ENCODE assay signal across 10 cellular contexts in the genomic region with DNA sequence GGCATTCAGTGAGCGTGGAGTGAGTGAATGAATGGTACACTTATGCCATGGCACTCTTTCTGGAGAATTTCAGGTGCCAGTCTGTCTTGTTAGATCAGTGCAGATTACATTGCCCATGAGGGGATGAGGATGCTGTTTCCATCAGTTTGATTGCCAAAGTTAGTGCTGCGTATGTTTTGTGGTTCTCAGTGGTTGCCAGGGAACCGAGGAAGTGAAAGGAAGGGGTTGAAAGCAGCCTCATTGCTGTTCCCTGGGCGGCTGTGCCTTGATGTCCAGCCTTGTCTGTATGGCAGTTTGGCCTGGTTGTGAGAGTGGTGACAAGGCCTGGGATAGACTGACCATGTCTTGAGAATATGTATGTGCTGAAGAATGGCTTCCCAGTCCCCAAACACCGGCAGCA. TPM values are rescaled to one million over a fixed set of nuclear protein-coding genes. Genes with fewer than 3 reads are reported as not detected.
DNase-seq lines count a peak whose midpoint lies in the region; FAIRE-seq and TF ChIP-seq lines count a peak whose summit lies in the region.
"Had no signal": no experiment of that assay in that cellular context is flagged by ENCODE, and none has a peak within 500 bp of the region (broad histone marks: within the 10 kb centered on the region; RNA-seq: fewer than 3 reads in every experiment).

No MANE protein-coding gene starts in this region.

- H3K36me3 Mint-ChIP-seq in T-helper 1 cell treated with Interleukin-12 subunit alpha and Interleukin-12 subunit beta and Interleukin-4 antibody, amounts not matched to agents 30 μg/mL and 1 μg/mL, for 36 hours (ENCODE audit: low read depth): peaks cover 13% of the 10 kb centered on the region

- peak; percentile 5 for FAIRE-seq in GM18507 (lab: Jason Lieb, UNC)
- FAIRE-seq: bronchial epithelial cell had no signal

- H3K4me3 ChIP-seq in right atrium auricular region (no peak overlapping the region), skin epidermis (no peak overlapping the region), foreskin fibroblast (ENCODE audit: low read depth in 1 of 2, low read length in 2 of 2) (no peak overlapping the region)

- H3K36me3 ChIP-seq in right atrium auricular region: no peaks in the 10 kb centered on the region

- intact Hi-C loops in posterior cingulate gyrus (cut with DNase I): no loop called here

- DNase-seq in GM18507 (ENCODE audit: extremely low spot score, insufficient read length, low read depth) (no peak), right atrium auricular region (ENCODE audit: low spot score) (peak; percentile 72), foreskin fibroblast (no peak), posterior cingulate gyrus (no peak), DMS 273 treated with DMSO at 0.1 percent for 48 hours (lab: John Stamatoyannopoulos, UW) (no peak), epidermal melanocyte (ENCODE audit: insufficient read length, low spot score) (no peak)
- DNase-seq: SHP77 had no signal

- H3K4me3 Mint-ChIP-seq in T-helper 1 cell treated with Interleukin-12 subunit alpha and Interleukin-12 subunit beta and Interleukin-4 antibody, amounts not matched to agents 30 μg/mL and 1 μg/mL, for 36 hours: no peak overlapping the region

- peaks cover 0 to 81% of the 10 kb centered on the region in 2 donors for H3K4me1 ChIP-seq in right atrium auricular region

- H3K27me3 Mint-ChIP-seq in T-helper 1 cell treated with Interleukin-12 subunit alpha and Interleukin-12 subunit beta and Interleukin-4 antibody, amounts not matched to agents 30 μg/mL and 1 μg/mL, for 36 hours (ENCODE audit: low read depth): no peaks in the 10 kb centered on the region

- peaks cover 50% of the 10 kb centered on the region for H3K4me1 Mint-ChIP-seq in T-helper 1 cell treated with Interleukin-12 subunit alpha and Interleukin-12 subunit beta and Interleukin-4 antibody, amounts not matched to agents 30 μg/mL and 1 μg/mL, for 36 hours (ENCODE audit: low read depth)

- H3K9me3 Mint-ChIP-seq in T-helper 1 cell treated with Interleukin-12 subunit alpha and Interleukin-12 subunit beta and Interleukin-4 antibody, amounts not matched to agents 30 μg/mL and 1 μg/mL, for 36 hours: no peaks in the 10 kb centered on the region

- TF ChIP-seq CTCF in right atrium auricular region (IDR thresholded peaks at IDR 0.05): no peak
- TF ChIP-seq CTCF in foreskin fibroblast (IDR thresholded peaks at IDR 0.05; ENCODE audit: low read depth, low read length): no peak

- no peaks in the 10 kb centered on the region for H3K27me3 ChIP-seq in right atrium auricular region

- H3K9me3 ChIP-seq in right atrium auricular region: no peaks in the 10 kb centered on the region

- H3K27ac ChIP-seq in right atrium auricular region (peak overlapping the region; percentile 95 to 99), skin epidermis (peak overlapping the region in 16 of 21 experiments; percentile 12 to 96 (median 82))

- H3K27ac Mint-ChIP-seq in T-helper 1 cell treated with Interleukin-12 subunit alpha and Interleukin-12 subunit beta and Interleukin-4 antibody, amounts not matched to agents 30 μg/mL and 1 μg/mL, for 36 hours: peak overlapping the region; percentile 50

RNA-seq across cellular contexts. Expression of gene WBP1L, which starts 30.2 kb away (rescaled TPM):
- 10 to 100 TPM; 46.1 to 94.4 TPM for total RNA-seq in right atrium auricular region

RNA-seq across cellular contexts. Expression of gene SFXN2, which starts 59.5 kb away (rescaled TPM):
- total RNA-seq in right atrium auricular region: 1 to 10 TPM in 1 of 2 donors, under 1 TPM in 1; 0.59 to 2.7 TPM

RNA-seq across cellular contexts. Expression of gene ARL3, which starts 59.8 kb away (rescaled TPM):
- 1 to 10 TPM; 5.7 to 6.4 TPM for total RNA-seq in right atrium auricular region
